36 cellular contexts compared by ENCODE assay signal in genomic region chr11:31535479-31535878, GRCh38.
"Had no signal": no experiment of that assay in that cellular context is flagged by ENCODE, and none has a peak within 500 bp of the region (broad histone marks: within the 10 kb centered on the region; RNA-seq: fewer than 3 reads in every experiment).

No MANE protein-coding gene starts in this region.

- H3K27ac ChIP-seq: KMS-11 had no signal

- H3K9ac ChIP-seq: KMS-11 had no signal

- H3K4me3 ChIP-seq: MG63 had no signal

- DNase-seq: Karpas-422, Kasumi-1, KG1, MG63, MM.1S, MV-4-11, NCI-H1048, NCI-H1092, NCI-H1092 treated with DMSO at 0.1 percent for 48 hours, NCI-H1105, NCI-H1105 treated with DMSO at 0.1 percent for 48 hours, NCI-H1417, NCI-H1417 treated with DMSO at 0.1 percent for 48 hours, NCI-H1436, NCI-H1436 treated with DMSO at 0.1 percent for 48 hours, NCI-H146, NCI-H1694, NCI-H1694 treated with DMSO at 0.1 percent for 48 hours, NCI-H187, NCI-H187 treated with DMSO at 0.1 percent for 48 hours, NCI-H1930, NCI-H2029, NCI-H2029 treated with DMSO at 0.1 percent for 48 hours, NCI-H2081, NCI-H2081 treated with DMSO at 0.1 percent for 48 hours, NCI-H2107, NCI-H2171, NCI-H2171 treated with DMSO at 0.1 percent for 48 hours, NCI-H2227 treated with DMSO at 0.1 percent for 48 hours, NCI-H226, NCI-H345, NCI-H446, NCI-H446 treated with DMSO at 0.1 percent for 48 hours, NCI-H510A, NCI-H510A treated with DMSO at 0.1 percent for 48 hours had no signal

- H3K36me3 ChIP-seq: MG63 had no signal

- H3K4me2 ChIP-seq: KMS-11 had no signal

- H3K9me3 ChIP-seq: MG63 had no signal

- H3K27me3 ChIP-seq: MG63 had no signal
